ENCODE assay signal across 36 cellular contexts in the genomic region with DNA sequence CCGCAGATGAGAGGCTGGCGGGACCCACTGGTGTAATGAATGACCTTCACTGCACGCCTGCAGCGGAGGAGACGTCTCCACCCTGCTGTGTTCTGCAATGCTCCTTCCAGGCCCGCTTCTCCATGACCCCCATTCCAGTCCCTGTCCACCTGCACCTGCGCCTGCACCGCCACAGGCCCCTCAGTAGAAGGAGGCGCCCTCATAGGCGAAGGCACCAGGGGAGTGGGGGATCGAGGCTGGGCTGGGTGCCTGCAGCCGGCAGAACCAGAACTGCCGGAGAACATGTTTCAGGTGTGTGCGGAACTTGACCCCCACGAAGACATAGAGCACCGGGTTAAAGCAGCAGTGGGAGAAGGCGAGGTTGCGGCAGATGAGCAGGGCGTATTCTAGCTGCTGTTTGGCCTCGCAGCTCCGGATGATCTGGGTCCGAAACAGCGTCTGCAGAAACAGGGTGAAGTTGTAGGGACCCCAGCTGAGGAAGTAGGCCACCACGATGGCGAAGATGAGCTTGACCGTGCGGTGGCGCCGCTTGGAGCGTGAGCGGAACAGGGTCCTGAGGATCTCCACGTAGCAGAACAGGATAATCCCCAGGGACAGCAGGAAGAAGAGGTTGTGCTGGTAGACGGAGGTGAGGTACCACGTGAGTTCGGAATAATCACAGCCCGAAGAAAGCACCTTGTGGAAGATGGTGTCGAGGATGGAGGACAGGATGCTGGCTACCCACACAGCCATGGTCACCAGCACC. TPM values are rescaled to one million over a fixed set of nuclear protein-coding genes. Genes with fewer than 3 reads are reported as not detected.
"Had no signal": no experiment of that assay in that cellular context is flagged by ENCODE, and none has a peak within 500 bp of the region (broad histone marks: within the 10 kb centered on the region; RNA-seq: fewer than 3 reads in every experiment).

No MANE protein-coding gene starts in this region.

- ATAC-seq: heart right ventricle; left cardiac atrium; left lung; mucosa of descending colon; natural killer cell treated with Interleukin-12 subunit alpha and Interleukin-12 subunit beta and Interleukin-15 and Interleukin-18, amount 100 ng/mL, for 72 hours; sciatic nerve had no signal

- H3K27ac Mint-ChIP-seq: dendritic cell treated with granulocyte-macrophage colony-stimulating factor and Interleukin-4, amounts not matched to agents 40 ng/mL and 50 ng/mL, for 4 days; mesothelial cell of epicardium; naive B cell; type B pancreatic cell had no signal

- DNase-seq: effector memory CD4-positive, alpha-beta T cell; esophagus squamous epithelium; foreskin melanocyte; glutamatergic neuron; heart right ventricle; hippocampal formation; left cardiac atrium; left lung; mesenchymal stem cell; mucosa of descending colon; naive B cell; stimulated activated CD4-positive, alpha-beta T cell treated with anti-CD3 and anti-CD28 coated beads, Interleukin-12 subunit alpha, Interleukin-12 subunit beta, amount 100 ng/mL, for 4 hours; stimulated activated CD4-positive, alpha-beta T cell treated with anti-CD3 and anti-CD28 coated beads, Interleukin-1b, Interleukin-23, amount 100 ng/mL, for 48 hours; stimulated activated CD4-positive, alpha-beta T cell treated with anti-CD3 and anti-CD28 coated beads, Interleukin-4, amount 100 ng/mL, for 1 hour; stimulated activated CD8-positive, alpha-beta memory T cell treated with anti-CD3 and anti-CD28 coated beads, Interleukin-4, amount 100 ng/mL, for 48 hours; stimulated activated naive CD4-positive, alpha-beta T cell treated with Interleukin-2 at 50 U/mL for 16 hours; stomach; thyroid gland; uterus had no signal

- H3K27me3 Mint-ChIP-seq: type B pancreatic cell had no signal

- H3K4me1 Mint-ChIP-seq: mesothelial cell of epicardium, neural crest cell had no signal

- FAIRE-seq: colon, endothelial cell of umbilical vein, islet of Langerhans had no signal

- H3K4me3 Mint-ChIP-seq: dendritic cell treated with granulocyte-macrophage colony-stimulating factor and Interleukin-4, amounts not matched to agents 40 ng/mL and 50 ng/mL, for 4 days; mesothelial cell of epicardium; naive B cell; natural killer cell treated with Interleukin-12 subunit alpha and Interleukin-12 subunit beta and Interleukin-15 and Interleukin-18, amount 100 ng/mL, for 72 hours; neural crest cell; type B pancreatic cell had no signal

- H3K36me3 Mint-ChIP-seq: mesothelial cell of epicardium; naive B cell; natural killer cell treated with Interleukin-12 subunit alpha and Interleukin-12 subunit beta and Interleukin-15 and Interleukin-18, amount 100 ng/mL, for 72 hours; type B pancreatic cell had no signal

- H3K9me3 Mint-ChIP-seq: dendritic cell treated with granulocyte-macrophage colony-stimulating factor and Interleukin-4, amounts not matched to agents 40 ng/mL and 50 ng/mL, for 4 days; natural killer cell treated with Interleukin-12 subunit alpha and Interleukin-12 subunit beta and Interleukin-15 and Interleukin-18, amount 100 ng/mL, for 72 hours had no signal

RNA-seq across cellular contexts. Expression of gene XCR1, which starts 6.3 kb away (rescaled TPM):
- total RNA-seq: endothelial cell of umbilical vein; epithelial cell of proximal tubule; kidney epithelial cell; lung microvascular endothelial cell; mesothelial cell of epicardium; natural killer cell treated with Interleukin-12 subunit alpha and Interleukin-12 subunit beta and Interleukin-15 and Interleukin-18, amount 100 ng/mL, for 72 hours; neural crest cell; osteoblast; prostate gland; right atrium auricular region; subcutaneous adipose tissue; temporal lobe; thyroid gland had no signal
